Comparison of ENCODE assay signal across 25 cellular contexts in the genomic region with DNA sequence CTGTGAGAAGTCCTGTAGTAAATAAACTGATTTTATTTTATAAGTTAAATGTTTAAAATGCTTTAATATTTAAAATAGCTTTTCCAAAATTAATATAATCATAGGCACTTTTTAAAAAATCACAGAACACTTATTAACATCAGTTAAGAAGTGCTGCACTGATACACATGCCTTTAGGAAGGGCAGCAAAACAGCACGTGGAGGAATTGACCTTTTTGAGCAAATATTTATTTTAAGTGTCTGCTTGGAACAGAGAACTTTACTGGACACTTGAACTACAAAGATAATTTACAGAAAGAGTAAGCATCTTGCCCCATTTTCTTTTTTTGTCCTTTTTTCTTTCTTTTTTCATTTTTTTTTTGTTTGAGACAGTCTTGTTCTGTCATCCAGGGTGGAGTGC.
"Had no signal": no experiment of that assay in that cellular context is flagged by ENCODE, and none has a peak within 500 bp of the region (broad histone marks: within the 10 kb centered on the region; RNA-seq: fewer than 3 reads in every experiment).

No MANE protein-coding gene starts in this region.

- H3K27me3 ChIP-seq: dorsolateral prefrontal cortex, gastrocnemius medialis, heart left ventricle, left lung, sigmoid colon, testis, tibial nerve, upper lobe of left lung had no signal

- H3K4me1 ChIP-seq: testis had no signal

- DNase-seq: dorsolateral prefrontal cortex; effector CD4-positive, alpha-beta T cell; foreskin fibroblast; gastrocnemius medialis; heart left ventricle; hippocampal formation; left cardiac atrium; left lung; lower lobe of right lung; naive thymus-derived CD8-positive, alpha-beta T cell; nephron progenitor cell; nucleus accumbens; psoas muscle; right cardiac atrium; sigmoid colon; stimulated activated CD4-positive, alpha-beta T cell treated with anti-CD3 and anti-CD28 coated beads, Interleukin-2, amount 100 ng/mL, for 24 hours; stimulated activated CD4-positive, alpha-beta T cell treated with anti-CD3 and anti-CD28 coated beads, Interleukin-4, amount 100 ng/mL, for 24 hours; stimulated activated naive CD4-positive, alpha-beta T cell treated with Interleukin-2 at 50 U/mL for 16 hours; substantia nigra; testis; upper lobe of left lung had no signal

- ATAC-seq: gastrocnemius medialis; heart left ventricle; left cardiac atrium; naive thymus-derived CD8-positive, alpha-beta T cell; psoas muscle; right cardiac atrium; stimulated activated effector memory CD8-positive, alpha-beta T cell treated with anti-CD3 and anti-CD28 coated beads, Interleukin-12 subunit alpha, Interleukin-12 subunit beta, amount 100 ng/mL, for 72 hours had no signal

- H3K9me3 ChIP-seq: gastrocnemius medialis, heart left ventricle, left lung, lower lobe of right lung, psoas muscle, sigmoid colon, testis, upper lobe of left lung had no signal

- FAIRE-seq: islet of Langerhans, urothelium cell line had no signal

- H3K4me3 ChIP-seq: dorsolateral prefrontal cortex, gastrocnemius medialis, heart left ventricle, left lung, lower lobe of right lung, psoas muscle, sigmoid colon, testis, tibial nerve, upper lobe of left lung had no signal

- H3K36me3 ChIP-seq: gastrocnemius medialis, left lung, lower lobe of right lung, sigmoid colon, tibial nerve, upper lobe of left lung had no signal

- H3K27ac ChIP-seq: dorsolateral prefrontal cortex, gastrocnemius medialis, heart left ventricle, left lung, lower lobe of right lung, psoas muscle, sigmoid colon, testis, tibial nerve had no signal
